In genomic region chr18:33116376-33116775, GRCh38 we compare ENCODE assay signal across 1 cellular context.
TF ChIP-seq lines count a peak whose summit lies in the region.

No MANE protein-coding gene starts in this region.

TF ChIP-seq in Ishikawa, 13 proteins besides CTCF, POLR2A, EP300 and RAD21 (continued from another document):
- TF ChIP-seq REST (IDR thresholded peaks at IDR 0.05; ENCODE audit: low read depth), result no peak
